Comparison of ENCODE assay signal across 1 cellular context in the genomic region with DNA sequence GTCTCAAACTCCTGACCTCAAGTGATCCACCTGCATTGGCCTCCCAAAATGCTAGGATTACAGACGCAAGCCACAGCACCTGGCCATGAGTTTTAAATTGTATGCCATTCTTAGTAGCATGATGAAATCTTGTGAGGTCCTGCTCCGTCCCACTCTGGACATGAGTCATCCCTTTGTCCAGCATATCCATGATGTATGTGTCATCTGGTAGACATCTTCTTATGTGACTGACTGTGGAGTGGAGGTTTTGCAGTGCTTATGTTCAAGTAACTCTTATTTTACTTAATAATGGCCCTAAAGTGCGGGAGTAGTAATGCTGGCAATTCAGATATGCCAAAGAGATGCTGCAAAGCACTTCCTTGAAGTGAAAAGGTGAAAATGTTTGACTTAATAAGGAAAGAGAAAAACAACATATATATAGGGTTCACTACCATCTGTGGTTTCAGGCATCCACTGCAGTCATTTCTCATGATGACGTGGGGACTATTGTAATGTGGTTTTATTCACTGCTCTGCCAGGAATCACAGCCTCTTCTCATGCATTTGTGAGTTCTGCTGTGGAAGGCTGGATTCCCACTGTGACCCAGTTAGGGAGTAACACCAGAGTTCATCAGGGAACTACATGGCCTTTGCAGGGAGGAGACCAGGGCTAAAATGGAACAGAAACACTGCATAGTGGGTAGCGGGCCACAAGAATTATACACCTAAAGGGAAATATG.
TF ChIP-seq lines count a peak whose summit lies in the region.

No MANE protein-coding gene starts in this region.

TF ChIP-seq in GM23338, 12 proteins besides CTCF, POLR2A, EP300 and RAD21 (continued from another document):
- TF ChIP-seq, protein P1, sequence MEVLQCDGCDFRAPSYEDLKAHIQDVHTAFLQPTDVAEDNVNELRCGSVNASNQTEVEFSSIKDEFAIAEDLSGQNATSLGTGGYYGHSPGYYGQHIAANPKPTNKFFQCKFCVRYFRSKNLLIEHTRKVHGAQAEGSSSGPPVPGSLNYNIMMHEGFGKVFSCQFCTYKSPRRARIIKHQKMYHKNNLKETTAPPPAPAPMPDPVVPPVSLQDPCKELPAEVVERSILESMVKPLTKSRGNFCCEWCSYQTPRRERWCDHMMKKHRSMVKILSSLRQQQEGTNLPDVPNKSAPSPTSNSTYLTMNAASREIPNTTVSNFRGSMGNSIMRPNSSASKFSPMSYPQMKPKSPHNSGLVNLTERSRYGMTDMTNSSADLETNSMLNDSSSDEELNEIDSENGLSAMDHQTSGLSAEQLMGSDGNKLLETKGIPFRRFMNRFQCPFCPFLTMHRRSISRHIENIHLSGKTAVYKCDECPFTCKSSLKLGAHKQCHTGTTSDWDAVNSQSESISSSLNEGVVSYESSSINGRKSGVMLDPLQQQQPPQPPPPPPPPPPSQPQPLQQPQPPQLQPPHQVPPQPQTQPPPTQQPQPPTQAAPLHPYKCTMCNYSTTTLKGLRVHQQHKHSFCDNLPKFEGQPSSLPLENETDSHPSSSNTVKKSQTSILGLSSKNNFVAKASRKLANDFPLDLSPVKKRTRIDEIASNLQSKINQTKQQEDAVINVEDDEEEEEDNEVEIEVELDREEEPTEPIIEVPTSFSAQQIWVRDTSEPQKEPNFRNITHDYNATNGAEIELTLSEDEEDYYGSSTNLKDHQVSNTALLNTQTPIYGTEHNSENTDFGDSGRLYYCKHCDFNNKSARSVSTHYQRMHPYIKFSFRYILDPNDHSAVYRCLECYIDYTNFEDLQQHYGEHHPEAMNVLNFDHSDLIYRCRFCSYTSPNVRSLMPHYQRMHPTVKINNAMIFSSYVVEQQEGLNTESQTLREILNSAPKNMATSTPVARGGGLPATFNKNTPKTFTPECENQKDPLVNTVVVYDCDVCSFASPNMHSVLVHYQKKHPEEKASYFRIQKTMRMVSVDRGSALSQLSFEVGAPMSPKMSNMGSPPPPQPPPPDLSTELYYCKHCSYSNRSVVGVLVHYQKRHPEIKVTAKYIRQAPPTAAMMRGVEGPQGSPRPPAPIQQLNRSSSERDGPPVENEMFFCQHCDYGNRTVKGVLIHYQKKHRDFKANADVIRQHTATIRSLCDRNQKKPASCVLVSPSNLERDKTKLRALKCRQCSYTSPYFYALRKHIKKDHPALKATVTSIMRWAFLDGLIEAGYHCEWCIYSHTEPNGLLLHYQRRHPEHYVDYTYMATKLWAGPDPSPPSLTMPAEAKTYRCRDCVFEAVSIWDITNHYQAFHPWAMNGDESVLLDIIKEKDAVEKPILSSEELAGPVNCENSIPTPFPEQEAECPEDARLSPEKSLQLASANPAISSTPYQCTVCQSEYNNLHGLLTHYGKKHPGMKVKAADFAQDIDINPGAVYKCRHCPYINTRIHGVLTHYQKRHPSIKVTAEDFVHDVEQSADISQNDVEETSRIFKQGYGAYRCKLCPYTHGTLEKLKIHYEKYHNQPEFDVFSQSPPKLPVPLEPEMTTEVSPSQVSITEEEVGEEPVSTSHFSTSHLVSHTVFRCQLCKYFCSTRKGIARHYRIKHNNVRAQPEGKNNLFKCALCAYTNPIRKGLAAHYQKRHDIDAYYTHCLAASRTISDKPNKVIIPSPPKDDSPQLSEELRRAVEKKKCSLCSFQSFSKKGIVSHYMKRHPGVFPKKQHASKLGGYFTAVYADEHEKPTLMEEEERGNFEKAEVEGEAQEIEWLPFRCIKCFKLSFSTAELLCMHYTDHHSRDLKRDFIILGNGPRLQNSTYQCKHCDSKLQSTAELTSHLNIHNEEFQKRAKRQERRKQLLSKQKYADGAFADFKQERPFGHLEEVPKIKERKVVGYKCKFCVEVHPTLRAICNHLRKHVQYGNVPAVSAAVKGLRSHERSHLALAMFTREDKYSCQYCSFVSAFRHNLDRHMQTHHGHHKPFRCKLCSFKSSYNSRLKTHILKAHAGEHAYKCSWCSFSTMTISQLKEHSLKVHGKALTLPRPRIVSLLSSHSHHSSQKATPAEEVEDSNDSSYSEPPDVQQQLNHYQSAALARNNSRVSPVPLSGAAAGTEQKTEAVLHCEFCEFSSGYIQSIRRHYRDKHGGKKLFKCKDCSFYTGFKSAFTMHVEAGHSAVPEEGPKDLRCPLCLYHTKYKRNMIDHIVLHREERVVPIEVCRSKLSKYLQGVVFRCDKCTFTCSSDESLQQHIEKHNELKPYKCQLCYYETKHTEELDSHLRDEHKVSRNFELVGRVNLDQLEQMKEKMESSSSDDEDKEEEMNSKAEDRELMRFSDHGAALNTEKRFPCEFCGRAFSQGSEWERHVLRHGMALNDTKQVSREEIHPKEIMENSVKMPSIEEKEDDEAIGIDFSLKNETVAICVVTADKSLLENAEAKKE (CRISPR knock-in tag; IDR thresholded peaks at IDR 0.05): no peak
- TF ChIP-seq EZH2phosphoT487 (IDR thresholded peaks at IDR 0.05; ENCODE audit: unreplicated experiment): no peak
- TF ChIP-seq CREB1 (CRISPR knock-in tag; IDR thresholded peaks at IDR 0.05; ENCODE audit: low read depth): no peak
- TF ChIP-seq STAT1 (IDR thresholded peaks at IDR 0.05; ENCODE audit: unreplicated experiment): no peak
- no peak for TF ChIP-seq ZNF114 (CRISPR knock-in tag; IDR thresholded peaks at IDR 0.05)
- no peak for TF ChIP-seq ZNF331 (CRISPR knock-in tag; IDR thresholded peaks at IDR 0.05; ENCODE audit: low read depth)
- no peak for TF ChIP-seq JUNB (IDR thresholded peaks at IDR 0.05; ENCODE audit: unreplicated experiment)
- no peak for TF ChIP-seq POLR2AphosphoS5 (IDR thresholded peaks at IDR 0.05; ENCODE audit: low read depth)
- TF ChIP-seq, protein P2, sequence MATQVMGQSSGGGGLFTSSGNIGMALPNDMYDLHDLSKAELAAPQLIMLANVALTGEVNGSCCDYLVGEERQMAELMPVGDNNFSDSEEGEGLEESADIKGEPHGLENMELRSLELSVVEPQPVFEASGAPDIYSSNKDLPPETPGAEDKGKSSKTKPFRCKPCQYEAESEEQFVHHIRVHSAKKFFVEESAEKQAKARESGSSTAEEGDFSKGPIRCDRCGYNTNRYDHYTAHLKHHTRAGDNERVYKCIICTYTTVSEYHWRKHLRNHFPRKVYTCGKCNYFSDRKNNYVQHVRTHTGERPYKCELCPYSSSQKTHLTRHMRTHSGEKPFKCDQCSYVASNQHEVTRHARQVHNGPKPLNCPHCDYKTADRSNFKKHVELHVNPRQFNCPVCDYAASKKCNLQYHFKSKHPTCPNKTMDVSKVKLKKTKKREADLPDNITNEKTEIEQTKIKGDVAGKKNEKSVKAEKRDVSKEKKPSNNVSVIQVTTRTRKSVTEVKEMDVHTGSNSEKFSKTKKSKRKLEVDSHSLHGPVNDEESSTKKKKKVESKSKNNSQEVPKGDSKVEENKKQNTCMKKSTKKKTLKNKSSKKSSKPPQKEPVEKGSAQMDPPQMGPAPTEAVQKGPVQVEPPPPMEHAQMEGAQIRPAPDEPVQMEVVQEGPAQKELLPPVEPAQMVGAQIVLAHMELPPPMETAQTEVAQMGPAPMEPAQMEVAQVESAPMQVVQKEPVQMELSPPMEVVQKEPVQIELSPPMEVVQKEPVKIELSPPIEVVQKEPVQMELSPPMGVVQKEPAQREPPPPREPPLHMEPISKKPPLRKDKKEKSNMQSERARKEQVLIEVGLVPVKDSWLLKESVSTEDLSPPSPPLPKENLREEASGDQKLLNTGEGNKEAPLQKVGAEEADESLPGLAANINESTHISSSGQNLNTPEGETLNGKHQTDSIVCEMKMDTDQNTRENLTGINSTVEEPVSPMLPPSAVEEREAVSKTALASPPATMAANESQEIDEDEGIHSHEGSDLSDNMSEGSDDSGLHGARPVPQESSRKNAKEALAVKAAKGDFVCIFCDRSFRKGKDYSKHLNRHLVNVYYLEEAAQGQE (IDR thresholded peaks at IDR 0.05; ENCODE audit: unreplicated experiment): no peak
